ENCODE assay signal across 1 cellular context in the genomic region with DNA sequence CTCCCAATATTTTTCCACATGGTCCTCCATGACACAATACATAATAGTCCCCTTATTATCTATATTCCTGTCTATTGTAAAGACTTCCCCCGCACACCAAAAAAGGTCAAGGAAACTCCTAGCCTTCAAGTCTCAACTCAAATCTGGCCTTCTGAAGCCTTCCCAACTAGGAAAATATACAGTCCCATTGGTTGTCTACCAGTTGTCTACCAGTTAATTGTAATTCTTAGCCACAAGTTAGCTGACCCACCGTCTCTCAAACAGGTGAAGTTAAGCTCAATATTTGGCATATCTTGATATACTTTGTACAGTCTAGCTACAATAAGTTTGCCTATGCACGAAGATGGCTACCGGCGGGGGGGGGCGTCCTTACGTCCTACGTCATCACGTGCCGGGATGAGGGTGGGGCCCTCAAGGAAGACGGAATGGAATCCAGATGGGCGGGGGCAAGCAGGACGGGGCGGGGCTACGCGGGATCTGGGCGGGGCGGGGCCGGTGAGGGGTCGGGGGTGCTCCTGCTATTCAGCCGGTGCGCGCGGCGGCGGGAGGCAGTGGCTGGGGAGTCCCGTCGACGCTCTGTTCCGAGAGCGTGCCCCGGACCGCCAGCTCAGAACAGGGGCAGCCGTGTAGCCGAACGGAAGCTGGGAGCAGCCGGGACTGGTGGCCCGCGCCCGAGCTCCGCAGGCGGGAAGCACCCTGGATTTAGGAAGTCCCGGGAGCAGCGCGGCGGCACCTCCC.
TF ChIP-seq lines count a peak whose summit lies in the region.

Gene AHR (plus strand): TSS at position 551 of the 738 bp plus-strand sequence. CDS start 613 bp downstream, outside the sequence.

TF ChIP-seq in HepG2, 621 proteins besides CTCF, POLR2A, EP300 and RAD21 (continued from another document and continues in another):
- TF ChIP-seq BCLAF1 (IDR thresholded peaks at IDR 0.05) (no peak), NFATC3 (CRISPR knock-in tag; IDR thresholded peaks at IDR 0.05) (no peak), YEATS2 (CRISPR knock-in tag; IDR thresholded peaks at IDR 0.05; ENCODE audit: borderline replicate concordance) (no peak; the same call in 1 of the 2 replicates), HOXA9 (CRISPR knock-in tag; IDR thresholded peaks at IDR 0.05; ENCODE audit: borderline replicate concordance) (peak; percentile 46; the same call in 1 of the 2 replicates), ZNF382 (CRISPR knock-in tag; IDR thresholded peaks at IDR 0.05; ENCODE audit: borderline replicate concordance) (no peak), IKZF5 (CRISPR knock-in tag; IDR thresholded peaks at IDR 0.05) (peak; percentile 22; the same call in 1 of the 2 replicates), BRD4 (CRISPR knock-in tag; IDR thresholded peaks at IDR 0.05) (no peak), MEF2D (CRISPR knock-in tag; IDR thresholded peaks at IDR 0.05) (0 out of 2 replicates have a peak, but pooled peaks have one; percentile 43), SRSF9 (IDR thresholded peaks at IDR 0.05; ENCODE audit: borderline replicate concordance, insufficient read depth, low read depth, low read length, poor library complexity, severe bottlenecking) (no peak), ZNF674 (CRISPR knock-in tag; IDR thresholded peaks at IDR 0.05; ENCODE audit: low read depth) (no peak), ZSCAN31 (CRISPR knock-in tag; IDR thresholded peaks at IDR 0.05; ENCODE audit: low read depth) (no peak), HIVEP1 (CRISPR knock-in tag; IDR thresholded peaks at IDR 0.05) (no peak), ISL2 (CRISPR knock-in tag; IDR thresholded peaks at IDR 0.05) (peak; percentile 52), ZBTB3 (CRISPR knock-in tag; IDR thresholded peaks at IDR 0.05; ENCODE audit: borderline replicate concordance, low read depth) (no peak), ZNF33A (CRISPR knock-in tag; IDR thresholded peaks at IDR 0.05; ENCODE audit: borderline replicate concordance) (no peak), KAT2B (IDR thresholded peaks at IDR 0.05; ENCODE audit: borderline replicate concordance, low read depth, low read length) (no peak), ZNF335 (CRISPR knock-in tag; IDR thresholded peaks at IDR 0.05) (0 out of 2 replicates have a peak, but pooled peaks have one; percentile 39), ZNF772 (CRISPR knock-in tag; IDR thresholded peaks at IDR 0.05) (no peak), SKIL (CRISPR knock-in tag; IDR thresholded peaks at IDR 0.05; ENCODE audit: borderline replicate concordance) (no peak), RAD51 (IDR thresholded peaks at IDR 0.05; ENCODE audit: borderline replicate concordance) (no peak), ZNF776 (CRISPR knock-in tag; IDR thresholded peaks at IDR 0.05) (no peak), ZBTB21 (CRISPR knock-in tag; IDR thresholded peaks at IDR 0.05) (no peak), GZF1 (CRISPR knock-in tag; IDR thresholded peaks at IDR 0.05) (no peak), CREB1 (IDR thresholded peaks at IDR 0.05) (peak; percentile 90), CREB1 (CRISPR knock-in tag; IDR thresholded peaks at IDR 0.05) (peak; percentile 95), RARA (CRISPR knock-in tag; IDR thresholded peaks at IDR 0.05) (peak; percentile 17; the same call in 1 of the 2 replicates), ZNF678 (CRISPR knock-in tag; IDR thresholded peaks at IDR 0.05) (0 out of 2 replicates have a peak, but pooled peaks have one; percentile 22), CENPT (CRISPR knock-in tag; IDR thresholded peaks at IDR 0.05; ENCODE audit: low read depth) (no peak), ZNF451 (CRISPR knock-in tag; IDR thresholded peaks at IDR 0.05) (no peak), FOXP1 (IDR thresholded peaks at IDR 0.05) (no peak), FOXP1 (CRISPR knock-in tag; IDR thresholded peaks at IDR 0.05) (no peak), ZNF773 (CRISPR knock-in tag; IDR thresholded peaks at IDR 0.05; ENCODE audit: borderline replicate concordance) (no peak), KDM3A (CRISPR knock-in tag; IDR thresholded peaks at IDR 0.05; ENCODE audit: low read depth) (no peak), GTF2F1 (IDR thresholded peaks at IDR 0.05; ENCODE audit: low read length) (0 out of 2 replicates have a peak, but pooled peaks have one; percentile 31), TSC22D2 (CRISPR knock-in tag; IDR thresholded peaks at IDR 0.05; ENCODE audit: borderline replicate concordance) (peak; percentile 59), ZNF251 (CRISPR knock-in tag; IDR thresholded peaks at IDR 0.05) (no peak), HNRNPH1 (optimal IDR thresholded peaks at IDR 0.05; ENCODE audit: low read depth, low read length) (no peak), RNF2 (conservative IDR thresholded peaks at IDR 0.05; ENCODE audit: low read depth) (no peak), ZNF720 (CRISPR knock-in tag; IDR thresholded peaks at IDR 0.05) (no peak), ZNF282 (IDR thresholded peaks at IDR 0.05; ENCODE audit: partially characterized antibody) (no peak), MAF1 (CRISPR knock-in tag; IDR thresholded peaks at IDR 0.05; ENCODE audit: borderline replicate concordance) (no peak; the same call in 1 of the 2 replicates), RARG (CRISPR knock-in tag; IDR thresholded peaks at IDR 0.05; ENCODE audit: low read depth) (no peak), HOXD1 (CRISPR knock-in tag; IDR thresholded peaks at IDR 0.05) (no peak), RBM22 (optimal IDR thresholded peaks at IDR 0.05; ENCODE audit: low read length) (peak; percentile 43)
- TF ChIP-seq, protein P1, sequence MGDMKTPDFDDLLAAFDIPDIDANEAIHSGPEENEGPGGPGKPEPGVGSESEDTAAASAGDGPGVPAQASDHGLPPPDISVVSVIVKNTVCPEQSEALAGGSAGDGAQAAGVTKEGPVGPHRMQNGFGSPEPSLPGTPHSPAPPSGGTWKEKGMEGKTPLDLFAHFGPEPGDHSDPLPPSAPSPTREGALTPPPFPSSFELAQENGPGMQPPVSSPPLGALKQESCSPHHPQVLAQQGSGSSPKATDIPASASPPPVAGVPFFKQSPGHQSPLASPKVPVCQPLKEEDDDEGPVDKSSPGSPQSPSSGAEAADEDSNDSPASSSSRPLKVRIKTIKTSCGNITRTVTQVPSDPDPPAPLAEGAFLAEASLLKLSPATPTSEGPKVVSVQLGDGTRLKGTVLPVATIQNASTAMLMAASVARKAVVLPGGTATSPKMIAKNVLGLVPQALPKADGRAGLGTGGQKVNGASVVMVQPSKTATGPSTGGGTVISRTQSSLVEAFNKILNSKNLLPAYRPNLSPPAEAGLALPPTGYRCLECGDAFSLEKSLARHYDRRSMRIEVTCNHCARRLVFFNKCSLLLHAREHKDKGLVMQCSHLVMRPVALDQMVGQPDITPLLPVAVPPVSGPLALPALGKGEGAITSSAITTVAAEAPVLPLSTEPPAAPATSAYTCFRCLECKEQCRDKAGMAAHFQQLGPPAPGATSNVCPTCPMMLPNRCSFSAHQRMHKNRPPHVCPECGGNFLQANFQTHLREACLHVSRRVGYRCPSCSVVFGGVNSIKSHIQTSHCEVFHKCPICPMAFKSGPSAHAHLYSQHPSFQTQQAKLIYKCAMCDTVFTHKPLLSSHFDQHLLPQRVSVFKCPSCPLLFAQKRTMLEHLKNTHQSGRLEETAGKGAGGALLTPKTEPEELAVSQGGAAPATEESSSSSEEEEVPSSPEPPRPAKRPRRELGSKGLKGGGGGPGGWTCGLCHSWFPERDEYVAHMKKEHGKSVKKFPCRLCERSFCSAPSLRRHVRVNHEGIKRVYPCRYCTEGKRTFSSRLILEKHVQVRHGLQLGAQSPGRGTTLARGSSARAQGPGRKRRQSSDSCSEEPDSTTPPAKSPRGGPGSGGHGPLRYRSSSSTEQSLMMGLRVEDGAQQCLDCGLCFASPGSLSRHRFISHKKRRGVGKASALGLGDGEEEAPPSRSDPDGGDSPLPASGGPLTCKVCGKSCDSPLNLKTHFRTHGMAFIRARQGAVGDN (CRISPR knock-in tag; IDR thresholded peaks at IDR 0.05), result peak; percentile 85; the same call in 1 of the 2 replicates
- TF ChIP-seq, protein P2, sequence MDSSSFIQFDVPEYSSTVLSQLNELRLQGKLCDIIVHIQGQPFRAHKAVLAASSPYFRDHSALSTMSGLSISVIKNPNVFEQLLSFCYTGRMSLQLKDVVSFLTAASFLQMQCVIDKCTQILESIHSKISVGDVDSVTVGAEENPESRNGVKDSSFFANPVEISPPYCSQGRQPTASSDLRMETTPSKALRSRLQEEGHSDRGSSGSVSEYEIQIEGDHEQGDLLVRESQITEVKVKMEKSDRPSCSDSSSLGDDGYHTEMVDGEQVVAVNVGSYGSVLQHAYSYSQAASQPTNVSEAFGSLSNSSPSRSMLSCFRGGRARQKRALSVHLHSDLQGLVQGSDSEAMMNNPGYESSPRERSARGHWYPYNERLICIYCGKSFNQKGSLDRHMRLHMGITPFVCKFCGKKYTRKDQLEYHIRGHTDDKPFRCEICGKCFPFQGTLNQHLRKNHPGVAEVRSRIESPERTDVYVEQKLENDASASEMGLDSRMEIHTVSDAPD (CRISPR knock-in tag; IDR thresholded peaks at IDR 0.05), result no peak
- TF ChIP-seq, protein P3, sequence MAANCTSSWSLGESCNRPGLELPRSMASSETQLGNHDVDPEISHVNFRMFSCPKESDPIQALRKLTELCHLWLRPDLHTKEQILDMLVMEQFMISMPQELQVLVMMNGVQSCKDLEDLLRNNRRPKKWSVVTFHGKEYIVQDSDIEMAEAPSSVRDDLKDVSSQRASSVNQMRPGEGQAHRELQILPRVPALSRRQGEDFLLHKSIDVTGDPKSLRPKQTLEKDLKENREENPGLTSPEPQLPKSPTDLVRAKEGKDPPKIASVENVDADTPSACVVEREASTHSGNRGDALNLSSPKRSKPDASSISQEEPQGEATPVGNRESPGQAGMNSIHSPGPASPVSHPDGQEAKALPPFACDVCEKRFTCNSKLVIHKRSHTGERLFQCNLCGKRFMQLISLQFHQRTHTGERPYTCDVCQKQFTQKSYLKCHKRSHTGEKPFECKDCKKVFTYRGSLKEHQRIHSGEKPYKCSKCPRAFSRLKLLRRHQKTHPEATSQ (CRISPR knock-in tag; IDR thresholded peaks at IDR 0.05; ENCODE audit: borderline replicate concordance), result no peak
- TF ChIP-seq, protein P4, sequence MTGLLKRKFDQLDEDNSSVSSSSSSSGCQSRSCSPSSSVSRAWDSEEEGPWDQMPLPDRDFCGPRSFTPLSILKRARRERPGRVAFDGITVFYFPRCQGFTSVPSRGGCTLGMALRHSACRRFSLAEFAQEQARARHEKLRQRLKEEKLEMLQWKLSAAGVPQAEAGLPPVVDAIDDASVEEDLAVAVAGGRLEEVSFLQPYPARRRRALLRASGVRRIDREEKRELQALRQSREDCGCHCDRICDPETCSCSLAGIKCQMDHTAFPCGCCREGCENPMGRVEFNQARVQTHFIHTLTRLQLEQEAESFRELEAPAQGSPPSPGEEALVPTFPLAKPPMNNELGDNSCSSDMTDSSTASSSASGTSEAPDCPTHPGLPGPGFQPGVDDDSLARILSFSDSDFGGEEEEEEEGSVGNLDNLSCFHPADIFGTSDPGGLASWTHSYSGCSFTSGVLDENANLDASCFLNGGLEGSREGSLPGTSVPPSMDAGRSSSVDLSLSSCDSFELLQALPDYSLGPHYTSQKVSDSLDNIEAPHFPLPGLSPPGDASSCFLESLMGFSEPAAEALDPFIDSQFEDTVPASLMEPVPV (CRISPR knock-in tag; IDR thresholded peaks at IDR 0.05), result no peak
- TF ChIP-seq, protein P5, sequence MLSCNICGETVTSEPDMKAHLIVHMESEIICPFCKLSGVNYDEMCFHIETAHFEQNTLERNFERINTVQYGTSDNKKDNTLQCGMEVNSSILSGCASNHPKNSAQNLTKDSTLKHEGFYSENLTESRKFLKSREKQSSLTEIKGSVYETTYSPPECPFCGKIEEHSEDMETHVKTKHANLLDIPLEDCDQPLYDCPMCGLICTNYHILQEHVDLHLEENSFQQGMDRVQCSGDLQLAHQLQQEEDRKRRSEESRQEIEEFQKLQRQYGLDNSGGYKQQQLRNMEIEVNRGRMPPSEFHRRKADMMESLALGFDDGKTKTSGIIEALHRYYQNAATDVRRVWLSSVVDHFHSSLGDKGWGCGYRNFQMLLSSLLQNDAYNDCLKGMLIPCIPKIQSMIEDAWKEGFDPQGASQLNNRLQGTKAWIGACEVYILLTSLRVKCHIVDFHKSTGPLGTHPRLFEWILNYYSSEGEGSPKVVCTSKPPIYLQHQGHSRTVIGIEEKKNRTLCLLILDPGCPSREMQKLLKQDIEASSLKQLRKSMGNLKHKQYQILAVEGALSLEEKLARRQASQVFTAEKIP (CRISPR knock-in tag; IDR thresholded peaks at IDR 0.05; ENCODE audit: borderline replicate concordance), result no peak
